Comparison of ENCODE assay signal across 24 cellular contexts in genomic region chr9:121688149-121688680, GRCh38. TPM values are rescaled to one million over a fixed set of nuclear protein-coding genes. Genes with fewer than 3 reads are reported as not detected.
DNase-seq lines count a peak whose midpoint lies in the region; ATAC-seq, FAIRE-seq and TF ChIP-seq lines count a peak whose summit lies in the region.
"Had no signal": no experiment of that assay in that cellular context is flagged by ENCODE, and none has a peak within 500 bp of the region (broad histone marks: within the 10 kb centered on the region; RNA-seq: fewer than 3 reads in every experiment).

No MANE protein-coding gene starts in this region.

- under 1% methylated on average over 12 of the region's 12 CpGs for WGBS in K562 (ENCODE audit: insufficient coverage, low coverage, missing lambda C conversion rate)

- TF ChIP-seq CTCF in K562 (IDR thresholded peaks at IDR 0.05 in 2 of 3, conservative IDR thresholded peaks at IDR 0.05 in 1 of 3; ENCODE audit: insufficient read depth in 2 of 3, low read depth in 1 of 3, low read length in 3 of 3) (no peak), neural progenitor cell (IDR thresholded peaks at IDR 0.05) (no peak), type B pancreatic cell (conservative IDR thresholded peaks at IDR 0.05) (no peak)

- H3K9me3 Mint-ChIP-seq in neural progenitor cell (no peaks in the 10 kb centered on the region), type B pancreatic cell (no peaks in the 10 kb centered on the region)
- no peaks in the 10 kb centered on the region for H3K9me3 Mint-ChIP-seq in activated naive CD4-positive, alpha-beta T cell treated with anti-CD3 and anti-CD28 coated beads for 36 hours
- H3K9me3 Mint-ChIP-seq: CD8-positive, alpha-beta T cell; IgD-negative memory B cell had no signal

- no peak for TF ChIP-seq RAD21 in K562 (CRISPR knock-in tag; conservative IDR thresholded peaks at IDR 0.05 in 1 of 2, IDR thresholded peaks at IDR 0.05 in 1 of 2)

- CTCF ChIA-PET in K562 (lab: Yijun Ruan, JAX; ENCODE audit: low intra/inter-chr PET ratio) = no interaction called here
- CTCF ChIA-PET in activated naive CD4-positive, alpha-beta T cell treated with anti-CD3 and anti-CD28 coated beads for 36 hours (lab: Charles Lee) = interaction anchor here (0.9 to 1.8 kb wide), 3 partner anchors 14 to 307 kb away, joined by 3 to 7 read pairs (median 3); no protein-coding TSS in a partner anchor

- no peaks in the 10 kb centered on the region for H3K9me3 ChIP-seq in K562 (replicated peaks; ENCODE audit: control insufficient read depth, insufficient read depth, low read depth, low read length)
- no peaks in the 10 kb centered on the region for H3K9me3 ChIP-seq in neural progenitor cell (ENCODE audit: low read depth)
- H3K9me3 ChIP-seq: SK-N-SH had no signal

- H3K4me3 ChIP-seq in K562 (no peak overlapping the region), neural progenitor cell (no peak overlapping the region)

- no peak overlapping the region for H3K4me3 Mint-ChIP-seq in neural progenitor cell
- H3K4me3 Mint-ChIP-seq in type B pancreatic cell = no peak overlapping the region
- no peak overlapping the region for H3K4me3 Mint-ChIP-seq in activated naive CD4-positive, alpha-beta T cell treated with anti-CD3 and anti-CD28 coated beads for 36 hours
- H3K4me3 Mint-ChIP-seq: CD8-positive, alpha-beta T cell; IgD-negative memory B cell had no signal

- H3K4me2 ChIP-seq in K562 (ENCODE audit: insufficient read depth, low read length) (no peak overlapping the region), neural progenitor cell (no peak overlapping the region)
- H3K4me2 ChIP-seq: SK-N-SH had no signal

- H3K27ac ChIP-seq in K562 (ENCODE audit: extremely low read depth, low read depth, low read length) (no peak overlapping the region), neural progenitor cell (no peak overlapping the region)
- H3K27ac ChIP-seq: 22Rv1 had no signal

- H3K9ac ChIP-seq in K562 (ENCODE audit: insufficient read depth in 1 of 2, low read depth in 2 of 2, low read length in 2 of 2) (no peak overlapping the region), neural progenitor cell (no peak overlapping the region)
- H3K9ac ChIP-seq: SK-N-SH had no signal

- no peaks in the 10 kb centered on the region for H3K9me1 ChIP-seq in K562 (ENCODE audit: control insufficient read depth, insufficient read depth, low read length)

- no peak for FAIRE-seq in K562 (lab: Jason Lieb, UNC)
- FAIRE-seq: GM12891, HTR-8/SVneo had no signal

- DNase-seq in NCI-H1694 treated with DMSO at 0.1 percent for 48 hours (lab: John Stamatoyannopoulos, UW) (peak; percentile 13), NCI-H1694 (lab: John Stamatoyannopoulos, UW) (no peak), K562 (ENCODE audit: extremely low read depth in 1 of 4, low spot score in 3 of 4) (no peak), neural progenitor cell (ENCODE audit: low spot score) (no peak), type B pancreatic cell (ENCODE audit: extremely low spot score, unreplicated experiment) (no peak), GM19238 (ENCODE audit: insufficient read length, low spot score) (no peak)
- no peak for DNase-seq in activated naive CD4-positive, alpha-beta T cell treated with anti-CD3 and anti-CD28 coated beads for 36 hours
- DNase-seq: C1 segment of cervical spinal cord; CD8-positive, alpha-beta T cell; GOT3; HCEC 1CT; Kasumi-1; NCI-H187; NCI-H2107; NCI-H69; NK-92 treated with Interleukin-12 subunit alpha and Interleukin-12 subunit beta, amount 100 ng/mL, for 24 hours; SIG-M5; SK-N-SH had no signal

- peaks cover 24% of the 10 kb centered on the region for H3F3A ChIP-seq in neural progenitor cell (ENCODE audit: low read depth)

- peaks cover 0 to 21% of the 10 kb centered on the region in 2 experiments; a peak in 2 of 5 replicates for H3K27me3 ChIP-seq in K562 (ENCODE audit: control insufficient read depth in 2 of 2, insufficient read depth in 2 of 2, low read length in 2 of 2)
- no peaks in the 10 kb centered on the region for H3K27me3 ChIP-seq in neural progenitor cell

- in situ Hi-C loops in K562 (cut with MboI) = loop anchor here (5.0 to 25.0 kb wide), 2 partner anchors 136 to 649 kb away; no protein-coding TSS in a partner anchor

- no peak for TF ChIP-seq EP300 in K562 (IDR thresholded peaks at IDR 0.05; ENCODE audit: low read length)

- H3K4me1 ChIP-seq in K562 (replicated peaks in 1 of 2; ENCODE audit: control insufficient read depth in 2 of 2, insufficient read depth in 2 of 2, low read length in 2 of 2) (no peaks in the 10 kb centered on the region), neural progenitor cell (peaks cover 17% of the 10 kb centered on the region)

- intact Hi-C loops in K562 (cut with micrococcal nuclease) = no loop called here
- intact Hi-C loops in activated naive CD4-positive, alpha-beta T cell treated with anti-CD3 and anti-CD28 coated beads for 36 hours (cut with micrococcal nuclease) = no loop called here

- TF ChIP-seq POLR2A in K562 (conservative IDR thresholded peaks at IDR 0.05) = no peak

- ATAC-seq in K562 (no peak), HG03565 (IDR thresholded peaks at IDR 0.05; ENCODE audit: unreplicated experiment) (no peak)
- ATAC-seq: CD8-positive, alpha-beta T cell; Panc1 had no signal

- H4K20me1 ChIP-seq in K562 (replicated peaks; ENCODE audit: control insufficient read depth, insufficient read depth, low read length) = peaks cover 36% of the 10 kb centered on the region
- peaks cover 100% of the 10 kb centered on the region for H4K20me1 ChIP-seq in neural progenitor cell (ENCODE audit: low read depth)

- POLR2A ChIA-PET in K562 (lab: Yijun Ruan, JAX) = interaction anchor here (0.6 to 1.3 kb wide), 2 partner anchors 15 to 142 kb away, joined by 3 read pairs; no protein-coding TSS in a partner anchor

- H3K4me1 Mint-ChIP-seq in neural progenitor cell = peaks cover 50% of the 10 kb centered on the region
- H3K4me1 Mint-ChIP-seq in type B pancreatic cell (ENCODE audit: unreplicated experiment) = peaks cover 46% of the 10 kb centered on the region
- no peaks in the 10 kb centered on the region for H3K4me1 Mint-ChIP-seq in activated naive CD4-positive, alpha-beta T cell treated with anti-CD3 and anti-CD28 coated beads for 36 hours (ENCODE audit: low read depth)

- H3K27me3 Mint-ChIP-seq in neural progenitor cell (ENCODE audit: insufficient read depth, low read depth) = peaks cover 5% of the 10 kb centered on the region
- no peaks in the 10 kb centered on the region for H3K27me3 Mint-ChIP-seq in type B pancreatic cell
- H3K27me3 Mint-ChIP-seq in activated naive CD4-positive, alpha-beta T cell treated with anti-CD3 and anti-CD28 coated beads for 36 hours (ENCODE audit: low read depth) = no peaks in the 10 kb centered on the region

- peak overlapping the region; percentile 1 for H3K27ac Mint-ChIP-seq in neural progenitor cell
- H3K27ac Mint-ChIP-seq in type B pancreatic cell = peak overlapping the region; percentile 46
- no peak overlapping the region for H3K27ac Mint-ChIP-seq in activated naive CD4-positive, alpha-beta T cell treated with anti-CD3 and anti-CD28 coated beads for 36 hours
- H3K27ac Mint-ChIP-seq: CD8-positive, alpha-beta T cell had no signal

- BruUV-seq in K562 (replicated peaks; lab: Mats Ljungman, UMichigan) = no TSS peak

- H3K36me3 Mint-ChIP-seq in neural progenitor cell (peaks cover 2% of the 10 kb centered on the region), type B pancreatic cell (no peaks in the 10 kb centered on the region)
- H3K36me3 Mint-ChIP-seq in activated naive CD4-positive, alpha-beta T cell treated with anti-CD3 and anti-CD28 coated beads for 36 hours (ENCODE audit: low read depth) = no peaks in the 10 kb centered on the region
- H3K36me3 Mint-ChIP-seq: CD8-positive, alpha-beta T cell had no signal

- H3K36me3 ChIP-seq in K562 (ENCODE audit: control insufficient read depth, insufficient read depth, low read length) (no peaks in the 10 kb centered on the region), neural progenitor cell (no peaks in the 10 kb centered on the region)

- H2AFZ ChIP-seq in K562 (ENCODE audit: low read depth, low read length) (no peak overlapping the region), neural progenitor cell (replicated peaks) (no peak overlapping the region)

- H3K79me2 ChIP-seq in K562 (ENCODE audit: control insufficient read depth, insufficient read depth, low read length) = no peaks in the 10 kb centered on the region
- peaks cover 2% of the 10 kb centered on the region for H3K79me2 ChIP-seq in neural progenitor cell (ENCODE audit: low read depth)

TF ChIP-seq in K562, 482 proteins besides CTCF, POLR2A, EP300 and RAD21:
- TF ChIP-seq ZNF785 (CRISPR knock-in tag; IDR thresholded peaks at IDR 0.05) (no peak), PPARD (CRISPR knock-in tag; IDR thresholded peaks at IDR 0.05) (no peak), EGR1 (conservative IDR thresholded peaks at IDR 0.05) (peak; percentile 13; the same call in 1 of the 2 replicates), NCOR1 (IDR thresholded peaks at IDR 0.05) (no peak)

RNA-seq across cellular contexts. Expression of gene DAB2IP, which starts 36.8 kb away (rescaled TPM):
- 0.28 TPM in 1 of 2 replicates, not detected in the other for total RNA-seq in K562 (2011; cell fraction: chromatin; rRNA removed; ENCODE audit: low replicate concordance)
- total RNA-seq in K562 (2011; cell fraction: nucleolus; rRNA removed) = under 0.01 TPM in 1 of 2 replicates, not detected in the other
- not detected in 2 replicates for total RNA-seq in K562 (2011; cell fraction: nucleoplasm; rRNA removed)
- total RNA-seq in K562 (2014; rRNA removed) = not detected in 2 replicates
- not detected in 2 replicates for total RNA-seq in K562 (2014; rRNA removed; fragmentation: Illumina TruSeq; extraction: Trizol)
- 0.04 TPM in 1 of 2 replicates, not detected in the other for total RNA-seq in K562 (2015; rRNA removed; fragmentation: Illumina TruSeq; extraction: Trizol)
- 0.31 and 0.38 TPM in 2 replicates for total RNA-seq in K562 (2021)
- polyA plus RNA-seq in K562 (2011; rRNA removed) = 0.03 and 0.10 TPM in 2 replicates
- 0.03 and 0.07 TPM in 2 replicates for polyA plus RNA-seq in K562 (2011; cell fraction: cytosol; rRNA removed)
- 0.23 and 0.48 TPM in 2 replicates for polyA plus RNA-seq in K562 (2011; cell fraction: nucleus; rRNA removed)
- 0.03 and 0.11 TPM in 2 replicates for polyA plus RNA-seq in K562 (2012)
- polyA plus RNA-seq in K562 (2014; fragmentation: Illumina TruSeq; extraction: Trizol) = not detected in 2 replicates
- polyA plus RNA-seq in K562 (2014; fragmentation: Nextera tagmentation; extraction: Ambion mirVana) = under 1 TPM in 1 of 2 experiments, not detected in 1; 0.06 TPM
- polyA plus RNA-seq in K562 (2014; rRNA removed) = not detected in 2 replicates
- 0.07 TPM in 1 of 2 replicates, not detected in the other for polyA minus RNA-seq in K562 (2011; rRNA and poly(A)+ RNA removed)
- polyA minus RNA-seq in K562 (2011; cell fraction: cytosol; rRNA and poly(A)+ RNA removed) = 0.67 and 0.82 TPM in 2 replicates
- polyA minus RNA-seq in K562 (2011; cell fraction: nucleus; rRNA and poly(A)+ RNA removed) = 0.13 and 0.22 TPM in 2 replicates
- 24.3 and 41.7 TPM in 2 replicates for total RNA-seq in neural progenitor cell (ENCODE audit: low replicate concordance)
- total RNA-seq in type B pancreatic cell (ENCODE audit: low replicate concordance) = 49.7 and 57.2 TPM in 2 replicates
- under 1 TPM in 1 of 2 experiments, not detected in 1; 0.35 TPM for total RNA-seq in activated naive CD4-positive, alpha-beta T cell treated with anti-CD3 and anti-CD28 coated beads for 36 hours
- polyA plus RNA-seq: IgD-negative memory B cell had no signal

Comparison
In these comparisons a context has a peak if more than half of its experiments do, and no peak if none do; other contexts are left out.
1. RNA of gene DAB2IP, which starts 36.8 kb away (total RNA-seq): 49.7 to 57.2 TPM in type B pancreatic cell and 24.3 to 41.7 TPM in neural progenitor cell; 0.35 TPM in activated naive CD4-positive, alpha-beta T cell treated with anti-CD3 and anti-CD28 coated beads for 36 hours and under 0.01 to 0.38 TPM in K562; every median in the first group is over 10 times any median in the second.